Comparison of ENCODE assay signal across 11 cellular contexts in genomic region chr17:79792984-79793923, GRCh38. TPM values are rescaled to one million over a fixed set of nuclear protein-coding genes. Genes with fewer than 3 reads are reported as not detected.
DNase-seq lines count a peak whose midpoint lies in the region; ATAC-seq and TF ChIP-seq lines count a peak whose summit lies in the region.
"Had no signal": no experiment of that assay in that cellular context is flagged by ENCODE, and none has a peak within 500 bp of the region (broad histone marks: within the 10 kb centered on the region; RNA-seq: fewer than 3 reads in every experiment).

No MANE protein-coding gene starts in this region.

- no peak for ATAC-seq in GM19452 (IDR thresholded peaks at IDR 0.05; ENCODE audit: unreplicated experiment)
- ATAC-seq: activated naive CD8-positive, alpha-beta T cell treated with anti-CD3 and anti-CD28 coated beads, Interleukin-2, amount 50 U/mL, for 24 hours had no signal

- no peaks in the 10 kb centered on the region for H3K9me2 ChIP-seq in Loucy (replicated peaks; ENCODE audit: low read depth, low read length)

- WGBS in esophagus muscularis mucosa, result 23% methylated on average over 53 of the region's 63 CpGs

- H3K4me3 ChIP-seq in Loucy (ENCODE audit: low read length, poor library complexity, severe bottlenecking) (peak overlapping the region; percentile 78), esophagus muscularis mucosa (peak overlapping the region; percentile 44 to 63 (median 50)), neuron (ENCODE audit: low read length) (peak overlapping the region; percentile 40)

- TF ChIP-seq CTCF in AG09319 (IDR thresholded peaks at IDR 0.05; ENCODE audit: low read depth, low read length) (no peak), Loucy (conservative IDR thresholded peaks at IDR 0.05; ENCODE audit: low read length) (no peak), esophagus muscularis mucosa (IDR thresholded peaks at IDR 0.05) (no peak), GM13976 (IDR thresholded peaks at IDR 0.05; ENCODE audit: borderline replicate concordance, control extremely low read depth, extremely low read depth, insufficient read depth, missing control alignments) (no peak)

- H2AFZ ChIP-seq in Loucy (ENCODE audit: low read length) (no peak overlapping the region), neuron (ENCODE audit: low read depth, low read length) (no peak overlapping the region)

- H3K79me2 ChIP-seq in Loucy (ENCODE audit: insufficient read depth, low read length), result peaks cover 66% of the 10 kb centered on the region

- H3K4me2 ChIP-seq in Loucy (ENCODE audit: low read depth, low read length, poor library complexity, severe bottlenecking), result peak overlapping the region; percentile 87

- peaks cover 4% of the 10 kb centered on the region; the same call in 1 of the 2 replicates for H3F3A ChIP-seq in Loucy (ENCODE audit: low read depth)

- peak overlapping the region; percentile 83 for H3K9ac ChIP-seq in Loucy (ENCODE audit: low read depth, low read length, poor library complexity, severe bottlenecking)

- H3K9me3 ChIP-seq in Loucy (ENCODE audit: insufficient read depth, low read depth, low read length) (no peaks in the 10 kb centered on the region), esophagus muscularis mucosa (no peaks in the 10 kb centered on the region), neuron (ENCODE audit: low read length) (peaks cover 5% of the 10 kb centered on the region)

- peaks cover 37% of the 10 kb centered on the region for H4K20me1 ChIP-seq in Loucy (ENCODE audit: insufficient read depth, low read length, poor library complexity, severe bottlenecking)

- DNase-seq in AG09319 (ENCODE audit: extremely low read depth, low read depth) (peak; percentile 85), esophagus muscularis mucosa (ENCODE audit: extremely low spot score) (no peak), GM13976 (ENCODE audit: low spot score) (no peak), NCI-H1092 (lab: John Stamatoyannopoulos, UW) (no peak)
- no peak for DNase-seq in activated CD8-positive, alpha-beta memory T cell treated with anti-CD3 and anti-CD28 coated beads, Interleukin-2, amount 50 U/mL, for 48 hours
- DNase-seq: activated naive CD8-positive, alpha-beta T cell treated with anti-CD3 and anti-CD28 coated beads, Interleukin-2, amount 50 U/mL, for 24 hours; midbrain; NCI-H1417 treated with DMSO at 0.1 percent for 48 hours had no signal

- H3K27me3 ChIP-seq in Loucy (ENCODE audit: insufficient read depth, low read length, poor library complexity, severe bottlenecking) (no peaks in the 10 kb centered on the region), esophagus muscularis mucosa (peaks cover 40 to 76% (median 56%) of the 10 kb centered on the region in 4 donors), neuron (ENCODE audit: insufficient read depth, low read length) (peaks cover 24% of the 10 kb centered on the region)

- peaks cover 8% of the 10 kb centered on the region; the same call in 1 of the 2 replicates for H3K36me3 ChIP-seq in Loucy (ENCODE audit: insufficient read depth, low read length)
- H3K36me3 ChIP-seq in esophagus muscularis mucosa, result peaks cover 0 to 11% (median 7%) of the 10 kb centered on the region in 4 donors
- H3K36me3 ChIP-seq in neuron (ENCODE audit: insufficient read depth, low read length), result peaks cover 17% of the 10 kb centered on the region

- peaks cover 49% of the 10 kb centered on the region for H3K4me1 ChIP-seq in Loucy (ENCODE audit: insufficient read depth, low read length, poor library complexity, severe bottlenecking)
- peaks cover 41 to 85% (median 80%) of the 10 kb centered on the region in 4 donors for H3K4me1 ChIP-seq in esophagus muscularis mucosa
- peaks cover 70% of the 10 kb centered on the region for H3K4me1 ChIP-seq in neuron (ENCODE audit: insufficient read depth, low read length)

- TF ChIP-seq EP300 in esophagus muscularis mucosa (IDR thresholded peaks at IDR 0.05), result no peak

- in situ Hi-C loops in GM13976 (cut with MboI; ENCODE audit: low sequenced_read_pairs, unreplicated experiment), result no loop called here

- TF ChIP-seq POLR2A in esophagus muscularis mucosa (IDR thresholded peaks at IDR 0.05; ENCODE audit: low read depth), result no peak

- peak overlapping the region; percentile 74 to 85 (median 78) for H3K27ac ChIP-seq in esophagus muscularis mucosa (replicated peaks in 1 of 4)

- intact Hi-C loops in esophagus muscularis mucosa (cut with DNase I), result no loop called here

RNA-seq across cellular contexts. Expression of gene CBX8, which starts 3.6 kb away (rescaled TPM):
- total RNA-seq in esophagus muscularis mucosa, result 1 to 10 TPM; 1.7 to 7.5 (median 2.6) TPM

RNA-seq across cellular contexts. Expression of gene CBX2, which starts 15.3 kb away (rescaled TPM):
- total RNA-seq in esophagus muscularis mucosa, result 1 to 10 TPM in 3 of 4 donors, under 1 TPM in 1; 0.66 to 2.8 (median 1.5) TPM

RNA-seq across cellular contexts. Expression of gene CBX4, which starts 46.0 kb away (rescaled TPM):
- total RNA-seq in esophagus muscularis mucosa, result 10 to 100 TPM in 3 of 4 donors, 1 to 10 TPM in 1; 6.6 to 14.1 (median 12.3) TPM
